Comparison of ENCODE assay signal across 8 cellular contexts in genomic region chr9:133144142-133144886, GRCh38. TPM values are rescaled to one million over a fixed set of nuclear protein-coding genes. Genes with fewer than 3 reads are reported as not detected.
DNase-seq lines count a peak whose midpoint lies in the region; ATAC-seq and TF ChIP-seq lines count a peak whose summit lies in the region.

No MANE protein-coding gene starts in this region.

- no peak overlapping the region for H2AFZ ChIP-seq in OCI-LY1 (ENCODE audit: low read length)

- DNase-seq in AG08395 (ENCODE audit: low spot score): peak; percentile 84
- DNase-seq in activated T-cell treated with anti-CD3 and anti-CD28 coated beads for 24 hours (ENCODE audit: low read depth): peak; percentile 90
- peak; percentile 81 to 88 for DNase-seq in erythroblast (lab: John Stamatoyannopoulos, UW)
- peak; percentile 81 to 92 (median 86) for DNase-seq in naive thymus-derived CD4-positive, alpha-beta T cell
- DNase-seq in stimulated activated naive B cell treated with anti-CD40 and anti-IgM and Interleukin-4, amounts not matched to agents 10 μg/mL and 1 μg/mL and 100 μg/mL, for 72 hours: peak; percentile 87

- intact Hi-C loops in naive thymus-derived CD4-positive, alpha-beta T cell (cut with micrococcal nuclease): loop anchor here (1.0 to 10.0 kb wide), 8 partner anchors 11 to 1020 kb away; partner anchors contain the start of genes RALGDS (in 2 of the 2), RNU6ATAC (in 1 of the 2), SETX (in 1 of the 2) and TSC1 (in 1 of the 2)

- H3K27ac ChIP-seq in OCI-LY1 (ENCODE audit: low read depth, low read length, poor library complexity, severe bottlenecking): peak overlapping the region; percentile 37
- H3K27ac ChIP-seq in naive thymus-derived CD4-positive, alpha-beta T cell (ENCODE audit: low read depth, low read length): peak overlapping the region; percentile 70

- CTCF ChIA-PET in naive thymus-derived CD4-positive, alpha-beta T cell (lab: Charles Lee): interaction anchor here (0.5 to 9.9 kb wide), 22 partner anchors 10 to 676 kb away, joined by 3 to 161 read pairs (median 5); partner anchors contain the start of genes GTF3C5 and RALGDS

- H3K4me2 ChIP-seq in OCI-LY1 (ENCODE audit: low read length): peak overlapping the region; percentile 72

- peak overlapping the region; percentile 70 to 88 (median 84) for H3K4me3 Mint-ChIP-seq in naive thymus-derived CD4-positive, alpha-beta T cell
- H3K4me3 Mint-ChIP-seq in stimulated activated naive B cell treated with anti-CD40 and anti-IgM and Interleukin-4, amounts not matched to agents 10 μg/mL and 1 μg/mL and 100 μg/mL, for 72 hours: peak overlapping the region; percentile 80 to 94

- peak overlapping the region; percentile 34; the same call in 1 of the 2 replicates for H3K9ac ChIP-seq in OCI-LY1 (ENCODE audit: low read length)

- H3K9me3 ChIP-seq in OCI-LY1 (ENCODE audit: low read length): no peaks in the 10 kb centered on the region
- H3K9me3 ChIP-seq in naive thymus-derived CD4-positive, alpha-beta T cell (ENCODE audit: control insufficient read depth in 2 of 3, low read length in 3 of 3): no peaks in the 10 kb centered on the region

- POLR2A ChIA-PET in naive thymus-derived CD4-positive, alpha-beta T cell (lab: Charles Lee): interaction anchor here (0.7 to 3.1 kb wide), 13 partner anchors 11 to 512 kb away, joined by 3 to 65 read pairs (median 4); partner anchors contain the start of genes GTF3C5 and RALGDS

- TF ChIP-seq POLR2A in erythroblast (IDR thresholded peaks at IDR 0.05; ENCODE audit: low read length): peak; percentile 55

- no peaks in the 10 kb centered on the region for H3K9me3 Mint-ChIP-seq in naive thymus-derived CD4-positive, alpha-beta T cell
- no peaks in the 10 kb centered on the region for H3K9me3 Mint-ChIP-seq in stimulated activated naive B cell treated with anti-CD40 and anti-IgM and Interleukin-4, amounts not matched to agents 10 μg/mL and 1 μg/mL and 100 μg/mL, for 72 hours

- peak overlapping the region; percentile 87 to 96 (median 92) for H3K27ac Mint-ChIP-seq in naive thymus-derived CD4-positive, alpha-beta T cell
- peak overlapping the region; percentile 89 for H3K27ac Mint-ChIP-seq in stimulated activated naive B cell treated with anti-CD40 and anti-IgM and Interleukin-4, amounts not matched to agents 10 μg/mL and 1 μg/mL and 100 μg/mL, for 72 hours

- H3K4me1 ChIP-seq in OCI-LY1 (ENCODE audit: insufficient read depth, low read length, severe bottlenecking): peaks cover 47% of the 10 kb centered on the region
- H3K4me1 ChIP-seq in naive thymus-derived CD4-positive, alpha-beta T cell (ENCODE audit: control insufficient read depth in 2 of 2, insufficient read depth in 2 of 2, low read length in 2 of 2): peaks cover 51 to 71% of the 10 kb centered on the region in 2 donors

- H3K36me3 Mint-ChIP-seq in naive thymus-derived CD4-positive, alpha-beta T cell: peaks cover 0 to 3% (median 0%) of the 10 kb centered on the region in 5 donors
- peaks cover 3 to 7% of the 10 kb centered on the region in 2 donors for H3K36me3 Mint-ChIP-seq in stimulated activated naive B cell treated with anti-CD40 and anti-IgM and Interleukin-4, amounts not matched to agents 10 μg/mL and 1 μg/mL and 100 μg/mL, for 72 hours

- no peaks in the 10 kb centered on the region for H4K20me1 ChIP-seq in OCI-LY1 (ENCODE audit: insufficient read depth, low read length)

- peak; percentile 30 for ATAC-seq in GM18867 (IDR thresholded peaks at IDR 0.05; ENCODE audit: unreplicated experiment)
- peak; percentile 36 for ATAC-seq in HG03432 (IDR thresholded peaks at IDR 0.05; ENCODE audit: unreplicated experiment)
- ATAC-seq in naive thymus-derived CD4-positive, alpha-beta T cell: peak; percentile 69
- peak; percentile 69 to 71 for ATAC-seq in stimulated activated naive B cell treated with anti-CD40 and anti-IgM and Interleukin-4, amounts not matched to agents 10 μg/mL and 1 μg/mL and 100 μg/mL, for 72 hours (replicated peaks)

- H3K4me3 ChIP-seq in OCI-LY1 (ENCODE audit: low read depth, low read length, poor library complexity, severe bottlenecking): peak overlapping the region; percentile 49
- H3K4me3 ChIP-seq in naive thymus-derived CD4-positive, alpha-beta T cell (ENCODE audit: low read length): peak overlapping the region; percentile 34

- H3K79me2 ChIP-seq in OCI-LY1 (ENCODE audit: insufficient read depth, low read length): no peaks in the 10 kb centered on the region

- H3K27me3 Mint-ChIP-seq in naive thymus-derived CD4-positive, alpha-beta T cell: no peaks in the 10 kb centered on the region
- no peaks in the 10 kb centered on the region for H3K27me3 Mint-ChIP-seq in stimulated activated naive B cell treated with anti-CD40 and anti-IgM and Interleukin-4, amounts not matched to agents 10 μg/mL and 1 μg/mL and 100 μg/mL, for 72 hours

- no peaks in the 10 kb centered on the region for H3K36me3 ChIP-seq in OCI-LY1 (ENCODE audit: insufficient read depth, low read length)
- no peaks in the 10 kb centered on the region for H3K36me3 ChIP-seq in naive thymus-derived CD4-positive, alpha-beta T cell (ENCODE audit: control insufficient read depth in 2 of 3, insufficient read depth in 3 of 3, low read length in 3 of 3)

- TF ChIP-seq CTCF in OCI-LY1 (IDR thresholded peaks at IDR 0.05; ENCODE audit: low read length): peak; percentile 97

- no peaks in the 10 kb centered on the region for H3F3A ChIP-seq in OCI-LY1 (ENCODE audit: insufficient read depth, low read length)

- H3K9me2 ChIP-seq in OCI-LY1 (ENCODE audit: low read depth, low read length): no peaks in the 10 kb centered on the region

- peaks cover 28 to 74% (median 65%) of the 10 kb centered on the region in 7 donors for H3K4me1 Mint-ChIP-seq in naive thymus-derived CD4-positive, alpha-beta T cell
- peaks cover 54 to 72% of the 10 kb centered on the region in 2 donors for H3K4me1 Mint-ChIP-seq in stimulated activated naive B cell treated with anti-CD40 and anti-IgM and Interleukin-4, amounts not matched to agents 10 μg/mL and 1 μg/mL and 100 μg/mL, for 72 hours

- H3K27me3 ChIP-seq in OCI-LY1 (ENCODE audit: insufficient read depth, low read length): no peaks in the 10 kb centered on the region
- no peaks in the 10 kb centered on the region for H3K27me3 ChIP-seq in naive thymus-derived CD4-positive, alpha-beta T cell (ENCODE audit: control insufficient read depth in 2 of 2, insufficient read depth in 2 of 2, low read length in 2 of 2)

RNA-seq across cellular contexts. Expression of gene GBGT1, which starts 19.4 kb away (rescaled TPM):
- total RNA-seq in naive thymus-derived CD4-positive, alpha-beta T cell: 10 to 100 TPM in 2 of 5 experiments, 1 to 10 TPM in 3; 3.4 to 14.8 (median 5.5) TPM
- polyA plus RNA-seq in naive thymus-derived CD4-positive, alpha-beta T cell: under 1 TPM in 1 of 2 donors, not detected in 1; 0.14 TPM

RNA-seq across cellular contexts. Expression of gene RALGDS, which starts 23.3 kb away (rescaled TPM):
- 100 to 1,000 TPM in 2 of 5 experiments, 10 to 100 TPM in 3; 73.9 to 123 (median 79.7) TPM for total RNA-seq in naive thymus-derived CD4-positive, alpha-beta T cell
- 10 to 100 TPM; 17.8 to 35.7 TPM for polyA plus RNA-seq in naive thymus-derived CD4-positive, alpha-beta T cell

Comparison
In these comparisons a context has a peak if more than half of its experiments do, and no peak if none do; other contexts are left out.
1. Peak in every context shown above with its lines: DNase-seq, ATAC-seq, H3K4me3 ChIP-seq and H3K27ac ChIP-seq.